In the genomic region with DNA sequence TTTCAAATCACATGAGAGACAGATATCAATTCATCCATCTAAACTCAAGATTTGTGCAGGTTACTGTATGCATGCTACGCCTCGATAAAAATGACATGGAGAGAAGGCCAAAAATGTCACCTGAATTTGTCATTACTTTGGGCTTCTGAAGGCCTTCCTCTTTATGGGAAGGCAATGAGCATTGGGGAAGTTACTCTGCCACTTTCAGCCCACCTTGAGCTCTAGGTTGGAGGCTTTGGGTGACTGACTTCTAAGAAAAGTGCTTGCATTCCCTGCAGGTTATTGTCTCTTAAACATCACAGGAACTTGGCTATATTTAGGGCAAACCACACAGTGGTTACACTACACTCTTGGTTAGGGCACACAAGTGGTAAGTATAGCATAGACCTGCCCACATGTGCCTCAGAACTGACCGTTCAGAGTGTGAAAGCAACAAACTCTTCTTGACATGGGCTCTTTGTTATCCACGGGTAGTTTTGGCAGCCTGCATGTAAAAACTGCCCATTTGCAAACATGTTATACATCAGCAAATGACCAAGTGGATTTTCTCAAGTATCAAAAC, we compare ENCODE assay signal across 13 cellular contexts.
A peak's percentile ranks its signal among the peaks of the same experiment; 100 is the strongest.
DNase-seq lines count a peak whose midpoint lies in the region; ATAC-seq and TF ChIP-seq lines count a peak whose summit lies in the region.
"Had no signal": no experiment of that assay in that cellular context is flagged by ENCODE, and none has a peak within 500 bp of the region (broad histone marks: within the 10 kb centered on the region; RNA-seq: fewer than 3 reads in every experiment).

No MANE protein-coding gene starts in this region.

- H3K27me3 ChIP-seq in tibial nerve (no peaks in the 10 kb centered on the region), upper lobe of right lung (no peaks in the 10 kb centered on the region)
- H3K27me3 ChIP-seq: left lung had no signal

- TF ChIP-seq CTCF in tibial nerve (IDR thresholded peaks at IDR 0.05) (no peak), upper lobe of right lung (IDR thresholded peaks at IDR 0.05) (no peak)

- H3K27ac ChIP-seq in cingulate gyrus (ENCODE audit: low read depth, low read length) (peak overlapping the region; percentile 67), tibial nerve (no peak overlapping the region), upper lobe of right lung (no peak overlapping the region)
- H3K27ac ChIP-seq: left lung had no signal

- H3K4me3 ChIP-seq in tibial nerve (no peak overlapping the region), upper lobe of right lung (no peak overlapping the region)
- H3K4me3 ChIP-seq: left lung had no signal

- no peaks in the 10 kb centered on the region for H3K9me3 ChIP-seq in tibial nerve
- H3K9me3 ChIP-seq in upper lobe of right lung, result no peaks in the 10 kb centered on the region
- H3K9me3 ChIP-seq: left lung had no signal

- TF ChIP-seq POLR2A in GM18505 (IDR thresholded peaks at IDR 0.05; ENCODE audit: borderline replicate concordance, extremely low read depth, insufficient read depth, insufficient read length) (no peak), tibial nerve (IDR thresholded peaks at IDR 0.05) (no peak)

- DNase-seq in tibial nerve (ENCODE audit: low spot score in 2 of 2) (no peak), upper lobe of right lung (no peak), NCI-H2029 treated with DMSO at 0.1 percent for 48 hours (lab: John Stamatoyannopoulos, UW) (no peak), DMS153 treated with DMSO at 0.1 percent for 48 hours (lab: John Stamatoyannopoulos, UW; ENCODE audit: unreplicated experiment) (no peak)
- DNase-seq: activated gamma-delta T cell; left lung; NCI-H524; occipital lobe; stimulated activated CD4-positive, alpha-beta T cell treated with anti-CD3 and anti-CD28 coated beads, Interleukin-4, amount 100 ng/mL, for 24 hours had no signal

- H3K36me3 ChIP-seq in tibial nerve, result no peaks in the 10 kb centered on the region
- no peaks in the 10 kb centered on the region for H3K36me3 ChIP-seq in upper lobe of right lung
- H3K36me3 ChIP-seq: left lung had no signal

- no peak for TF ChIP-seq EP300 in tibial nerve (IDR thresholded peaks at IDR 0.05)

- 75 to 83% methylated on average over 4 of the region's 4 CpGs for WGBS in tibial nerve, 2 donors

- H3K4me1 ChIP-seq in tibial nerve (peaks cover 0 to 21% (median 0%) of the 10 kb centered on the region in 4 donors), upper lobe of right lung (no peaks in the 10 kb centered on the region)
- H3K4me1 ChIP-seq: left lung had no signal

- ATAC-seq in GM18505 (IDR thresholded peaks at IDR 0.05; ENCODE audit: unreplicated experiment) (peak; percentile 67), GM21390 (IDR thresholded peaks at IDR 0.05; ENCODE audit: unreplicated experiment) (peak; percentile 95), HG03064 (IDR thresholded peaks at IDR 0.05; ENCODE audit: low read depth, unreplicated experiment) (peak; percentile 76), upper lobe of right lung (no peak)
- ATAC-seq: left lung had no signal

- intact Hi-C loops in upper lobe of right lung (cut with DNase I), result no loop called here
